Comparison of ENCODE assay signal across 9 cellular contexts in the genomic region with DNA sequence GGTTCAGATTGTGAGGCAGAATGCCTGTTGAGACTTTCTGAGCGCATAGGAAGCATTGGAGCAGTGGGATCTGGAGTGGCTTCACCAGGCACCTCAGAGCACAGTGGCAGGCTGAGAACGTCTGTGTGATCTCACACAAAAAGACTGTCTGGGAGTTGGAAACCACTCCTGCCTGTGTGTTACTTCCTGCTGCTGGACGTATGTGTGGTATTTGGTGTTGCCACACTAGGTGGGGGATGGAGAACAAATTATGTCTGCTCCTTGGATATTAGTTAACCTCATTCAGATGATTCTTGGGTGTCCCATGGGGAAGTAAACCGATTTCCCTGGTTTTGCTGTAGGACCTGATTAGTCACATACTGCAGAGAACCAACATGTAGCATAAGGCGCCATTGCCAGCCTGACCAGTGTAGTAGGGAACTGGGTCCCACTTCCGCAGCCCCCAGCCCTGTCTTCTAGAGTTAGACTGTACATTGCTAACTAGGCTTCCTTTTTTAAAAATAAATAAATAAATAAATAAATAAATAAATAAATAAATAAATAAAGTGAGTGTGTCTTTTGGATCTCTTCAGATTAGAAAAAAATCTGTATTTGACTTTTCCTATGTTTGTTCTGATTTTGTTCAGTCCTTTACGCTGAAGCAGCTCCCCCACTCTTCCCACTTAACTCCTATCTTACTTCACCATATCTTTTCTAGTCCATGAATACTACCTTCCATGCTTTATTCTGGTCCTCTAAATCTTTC. TPM values are rescaled to one million over a fixed set of nuclear protein-coding genes. Genes with fewer than 3 reads are reported as not detected.
DNase-seq lines count a peak whose midpoint lies in the region; ATAC-seq, FAIRE-seq and TF ChIP-seq lines count a peak whose summit lies in the region.
"Had no signal": no experiment of that assay in that cellular context is flagged by ENCODE, and none has a peak within 500 bp of the region (broad histone marks: within the 10 kb centered on the region; RNA-seq: fewer than 3 reads in every experiment).

No MANE protein-coding gene starts in this region.

- intact Hi-C loops in heart right ventricle (cut with DNase I) = no loop called here

- 43% methylated on average over 7 of the region's 7 CpGs for WGBS in A549 (ENCODE audit: missing lambda C conversion rate)
- 49 to 56% methylated on average over 7 of the region's 7 CpGs for WGBS in GM23248 (ENCODE audit: low coverage in 1 of 2, low lambda C conversion rate in 2 of 2, missing lambda C conversion rate in 2 of 2), 2 experiments
- 58 to 64% methylated on average over 7 of the region's 7 CpGs for WGBS in heart right ventricle, 2 donors

- H3K27ac ChIP-seq in A549 (peak overlapping the region; percentile 76 to 81), GM23248 (peak overlapping the region; percentile 94), heart right ventricle (peak overlapping the region in 3 of 10 donors; percentile 29 to 46 (median 41))

- H3K9ac ChIP-seq in GM23248 = peak overlapping the region; percentile 74

- no peaks in the 10 kb centered on the region for H4K20me1 ChIP-seq in GM23248 (ENCODE audit: insufficient read depth)

- H3K9me2 ChIP-seq in GM23248 (ENCODE audit: insufficient read depth) = no peaks in the 10 kb centered on the region

- no peaks in the 10 kb centered on the region for H3K27me3 ChIP-seq in GM23248 (replicated peaks; ENCODE audit: insufficient read depth)
- no peaks in the 10 kb centered on the region for H3K27me3 ChIP-seq in heart right ventricle

- H3K4me1 ChIP-seq in A549 (peaks cover 84% of the 10 kb centered on the region), GM23248 (ENCODE audit: insufficient read depth) (peaks cover 66% of the 10 kb centered on the region), heart right ventricle (peaks cover 5 to 69% (median 58%) of the 10 kb centered on the region in 9 donors)

- FAIRE-seq in A549 (lab: Jason Lieb, UNC) = no peak
- FAIRE-seq: G401.6 had no signal

- ATAC-seq in A549 = peak; percentile 85 to 89
- ATAC-seq in SK-N-SH treated with all-trans-retinoic acid at 6 μM for 48 hours = peak; percentile 89
- ATAC-seq in heart right ventricle = peak; percentile 52 to 91 (median 64)
- no peak for ATAC-seq in HG03520 (IDR thresholded peaks at IDR 0.05; ENCODE audit: unreplicated experiment)

- CTCF ChIA-PET in A549 (lab: Yijun Ruan, JAX) = interaction anchor here (1.3 kb wide), 1 partner anchor 9 kb away, joined by 4 read pairs; no protein-coding TSS in a partner anchor

- H2AFZ ChIP-seq in GM23248 = no peak overlapping the region

- H3K9me3 ChIP-seq in A549 = no peaks in the 10 kb centered on the region
- no peaks in the 10 kb centered on the region for H3K9me3 ChIP-seq in GM23248 (ENCODE audit: low read depth)
- H3K9me3 ChIP-seq in heart right ventricle = no peaks in the 10 kb centered on the region

- DNase-seq in A549 (ENCODE audit: low read depth in 1 of 2, low spot score in 1 of 2) (peak; percentile 56 to 78), GM23248 (peak; percentile 93), heart right ventricle (peak in 1 of 2 donors; percentile 38), germinal center (ENCODE audit: low spot score) (no peak), NCI-H128 (lab: John Stamatoyannopoulos, UW; ENCODE audit: unreplicated experiment) (no peak), DMS114 treated with DMSO at 0.1 percent for 48 hours (lab: John Stamatoyannopoulos, UW; ENCODE audit: unreplicated experiment) (no peak)

- H3F3A ChIP-seq in GM23248 (ENCODE audit: insufficient read depth) = peaks cover 55% of the 10 kb centered on the region

- TF ChIP-seq CTCF in A549 (IDR thresholded peaks at IDR 0.05) (no peak), heart right ventricle (IDR thresholded peaks at IDR 0.05) (no peak)

- POLR2A ChIA-PET in A549 (lab: Yijun Ruan, JAX) = interaction anchor here (2.3 kb wide), 1 partner anchor 26 kb away, joined by 6 read pairs; no protein-coding TSS in a partner anchor

- no peak for TF ChIP-seq POLR2A in A549 (IDR thresholded peaks at IDR 0.05; ENCODE audit: low read length)

- peaks cover 91% of the 10 kb centered on the region for H3K79me2 ChIP-seq in GM23248 (ENCODE audit: insufficient read depth)

- no peak for TF ChIP-seq RAD21 in A549 (conservative IDR thresholded peaks at IDR 0.05 in 1 of 2, IDR thresholded peaks at IDR 0.05 in 1 of 2)

- TF ChIP-seq EP300 in A549 (IDR thresholded peaks at IDR 0.05) = no peak

- H3K4me3 ChIP-seq in A549 (no peak overlapping the region), GM23248 (peak overlapping the region; percentile 51), heart right ventricle (no peak overlapping the region)

- H3K36me3 ChIP-seq in GM23248 (ENCODE audit: low read depth) (no peaks in the 10 kb centered on the region), heart right ventricle (no peaks in the 10 kb centered on the region)

- H3K4me2 ChIP-seq in A549 (peak overlapping the region; percentile 75), GM23248 (ENCODE audit: unreplicated experiment) (peak overlapping the region; percentile 68)

- in situ Hi-C loops in GM23248 (cut with MboI) = no loop called here

TF ChIP-seq in A549, 52 proteins besides CTCF, POLR2A, EP300 and RAD21 (continues in another document):
- TF ChIP-seq, protein P1, sequence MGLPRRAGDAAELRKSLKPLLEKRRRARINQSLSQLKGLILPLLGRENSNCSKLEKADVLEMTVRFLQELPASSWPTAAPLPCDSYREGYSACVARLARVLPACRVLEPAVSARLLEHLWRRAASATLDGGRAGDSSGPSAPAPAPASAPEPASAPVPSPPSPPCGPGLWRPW (IDR thresholded peaks at IDR 0.05) = no peak
- TF ChIP-seq HOXB5 (CRISPR knock-in tag; IDR thresholded peaks at IDR 0.05) (no peak), ZC3H11A (IDR thresholded peaks at IDR 0.05) (peak; percentile 98), GATA3 (IDR thresholded peaks at IDR 0.05; ENCODE audit: borderline replicate concordance) (no peak), RNF2 (IDR thresholded peaks at IDR 0.05; ENCODE audit: borderline replicate concordance, low read depth) (no peak), CHD2 (IDR thresholded peaks at IDR 0.05; ENCODE audit: low read length, partially characterized antibody) (no peak), CEBPB (IDR thresholded peaks at IDR 0.05) (peak; percentile 44 to 75; a peak in 3 of 4 replicates), ESRRA (IDR thresholded peaks at IDR 0.05; ENCODE audit: borderline replicate concordance, low read length) (no peak), NR3C1 (IDR thresholded peaks at IDR 0.05) (no peak), RCOR1 (IDR thresholded peaks at IDR 0.05; ENCODE audit: low read depth, low read length) (no peak)
- TF ChIP-seq, protein P2, sequence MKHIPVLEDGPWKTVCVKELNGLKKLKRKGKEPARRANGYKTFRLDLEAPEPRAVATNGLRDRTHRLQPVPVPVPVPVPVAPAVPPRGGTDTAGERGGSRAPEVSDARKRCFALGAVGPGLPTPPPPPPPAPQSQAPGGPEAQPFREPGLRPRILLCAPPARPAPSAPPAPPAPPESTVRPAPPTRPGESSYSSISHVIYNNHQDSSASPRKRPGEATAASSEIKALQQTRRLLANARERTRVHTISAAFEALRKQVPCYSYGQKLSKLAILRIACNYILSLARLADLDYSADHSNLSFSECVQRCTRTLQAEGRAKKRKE (CRISPR knock-in tag; IDR thresholded peaks at IDR 0.05; ENCODE audit: low read depth) = no peak
- TF ChIP-seq, protein P3, sequence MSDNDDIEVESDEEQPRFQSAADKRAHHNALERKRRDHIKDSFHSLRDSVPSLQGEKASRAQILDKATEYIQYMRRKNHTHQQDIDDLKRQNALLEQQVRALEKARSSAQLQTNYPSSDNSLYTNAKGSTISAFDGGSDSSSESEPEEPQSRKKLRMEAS (IDR thresholded peaks at IDR 0.05) = 0 out of 2 replicates have a peak, but pooled peaks have one; percentile 23

TF ChIP-seq in SK-N-SH treated with all-trans-retinoic acid at 6 μM for 48 hours, 23 proteins besides CTCF, POLR2A, EP300 and RAD21:
- TF ChIP-seq BACH2 (CRISPR knock-in tag; IDR thresholded peaks at IDR 0.05; ENCODE audit: borderline replicate concordance) (no peak), TOX (CRISPR knock-in tag; IDR thresholded peaks at IDR 0.05; ENCODE audit: borderline replicate concordance) (no peak), PPARA (CRISPR knock-in tag; IDR thresholded peaks at IDR 0.05; ENCODE audit: borderline replicate concordance) (no peak), ESRRG (CRISPR knock-in tag; IDR thresholded peaks at IDR 0.05) (no peak), ZFP3 (CRISPR knock-in tag; IDR thresholded peaks at IDR 0.05) (no peak)
- TF ChIP-seq, protein P4, sequence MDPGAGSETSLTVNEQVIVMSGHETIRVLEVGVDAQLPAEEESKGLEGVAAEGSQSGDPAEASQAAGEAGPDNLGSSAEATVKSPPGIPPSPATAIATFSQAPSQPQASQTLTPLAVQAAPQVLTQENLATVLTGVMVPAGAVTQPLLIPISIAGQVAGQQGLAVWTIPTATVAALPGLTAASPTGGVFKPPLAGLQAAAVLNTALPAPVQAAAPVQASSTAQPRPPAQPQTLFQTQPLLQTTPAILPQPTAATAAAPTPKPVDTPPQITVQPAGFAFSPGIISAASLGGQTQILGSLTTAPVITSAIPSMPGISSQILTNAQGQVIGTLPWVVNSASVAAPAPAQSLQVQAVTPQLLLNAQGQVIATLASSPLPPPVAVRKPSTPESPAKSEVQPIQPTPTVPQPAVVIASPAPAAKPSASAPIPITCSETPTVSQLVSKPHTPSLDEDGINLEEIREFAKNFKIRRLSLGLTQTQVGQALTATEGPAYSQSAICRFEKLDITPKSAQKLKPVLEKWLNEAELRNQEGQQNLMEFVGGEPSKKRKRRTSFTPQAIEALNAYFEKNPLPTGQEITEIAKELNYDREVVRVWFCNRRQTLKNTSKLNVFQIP (CRISPR knock-in tag; IDR thresholded peaks at IDR 0.05; ENCODE audit: borderline replicate concordance, low read depth) = no peak

RNA-seq across cellular contexts. Expression of a gene that starts 26.9 kb away (rescaled TPM):
- polyA plus RNA-seq in A549 (2011; rRNA removed) = 98.9 and 123 TPM in 2 replicates
- 165 and 172 TPM in 2 replicates for polyA plus RNA-seq in A549 (2012; cell fraction: cytosol; rRNA removed)
- polyA plus RNA-seq in A549 (2012; cell fraction: nucleus; rRNA removed) = 112 and 121 TPM in 2 replicates
- 72.4 to 76.5 TPM (median 74.8 TPM) in 3 replicates for polyA plus RNA-seq in A549 (2017; fragmentation: RNase III; extraction: RNeasy Plus Mini Kit Qiagen cat#74134 plus additional on column Dnase treatment)
- 172 and 179 TPM in 2 replicates for polyA minus RNA-seq in A549 (2011; rRNA and poly(A)+ RNA removed)
- 75.4 and 81.9 TPM in 2 replicates for total RNA-seq in GM23248 (2014; rRNA removed; shearing (Covaris generic))
- polyA plus RNA-seq in GM23248 (2016; fragmentation: Nextera tagmentation; extraction: Ambion mirVana) = 75.1 and 78.2 TPM in 2 replicates
- total RNA-seq in heart right ventricle = 10 to 100 TPM in 6 of 10 donors, 1 to 10 TPM in 4; 7.3 to 22.0 (median 11.3) TPM
- 10 to 100 TPM in 1 of 2 donors, 1 to 10 TPM in 1; 6.7 to 36.4 TPM for polyA plus RNA-seq in heart right ventricle

Comparison
In these comparisons a context has a peak if more than half of its experiments do, and no peak if none do; other contexts are left out.
1. DNase-seq: peak in A549 (2 of 2) and GM23248 (single experiment); none in germinal center (single experiment), NCI-H128 (single experiment) and DMS114 treated with DMSO at 0.1 percent for 48 hours (single experiment).